In genomic region chr12:113030875-113031525, GRCh38 we compare ENCODE assay signal across 8 cellular contexts. TPM values are rescaled to one million over a fixed set of nuclear protein-coding genes. Genes with fewer than 3 reads are reported as not detected.
DNase-seq lines count a peak whose midpoint lies in the region; ATAC-seq and TF ChIP-seq lines count a peak whose summit lies in the region.

No MANE protein-coding gene starts in this region.

- no peak overlapping the region for H3K9ac ChIP-seq in SK-N-MC (ENCODE audit: insufficient read length)
- no peak overlapping the region for H3K9ac ChIP-seq in neural cell (ENCODE audit: low read length)

- peak; percentile 94 for TF ChIP-seq CTCF in neural cell (IDR thresholded peaks at IDR 0.05; ENCODE audit: poor library complexity, severe bottlenecking)

- peak; percentile 94 for TF ChIP-seq RAD21 in neural cell (conservative IDR thresholded peaks at IDR 0.05)

- H3F3A ChIP-seq in neural cell (ENCODE audit: insufficient read depth, low read length, poor library complexity, severe bottlenecking): no peaks in the 10 kb centered on the region

- no peaks in the 10 kb centered on the region for H3K36me3 ChIP-seq in SK-N-MC (ENCODE audit: insufficient read depth, low read length)
- no peaks in the 10 kb centered on the region for H3K36me3 ChIP-seq in neural cell (ENCODE audit: insufficient read depth, low read length)

- ATAC-seq in GM19324 (IDR thresholded peaks at IDR 0.05; ENCODE audit: low FRiP score, unreplicated experiment): no peak
- no peak for ATAC-seq in GM18909 (IDR thresholded peaks at IDR 0.05; ENCODE audit: poor library complexity, unreplicated experiment)
- ATAC-seq in HG03095 (IDR thresholded peaks at IDR 0.05; ENCODE audit: unreplicated experiment): no peak

- H3K9me3 ChIP-seq in SK-N-MC (ENCODE audit: low read depth, low read length) (no peaks in the 10 kb centered on the region), neural cell (ENCODE audit: low read length) (no peaks in the 10 kb centered on the region)

- no peaks in the 10 kb centered on the region for H3K79me2 ChIP-seq in neural cell (replicated peaks; ENCODE audit: insufficient read depth, low read length)

- H3K4me3 ChIP-seq in SK-N-MC: 0 out of 2 replicates have a peak overlapping the region, but pooled peaks have one; percentile 24
- H3K4me3 ChIP-seq in neural cell (ENCODE audit: low read length): no peak overlapping the region

- no peak overlapping the region for H3K4me2 ChIP-seq in neural cell (ENCODE audit: low read length)

- 0 out of 2 replicates have a peak overlapping the region, but pooled peaks have one; percentile 14 for H3K27ac ChIP-seq in SK-N-MC
- no peak overlapping the region for H3K27ac ChIP-seq in neural cell (ENCODE audit: low read length)

- peak overlapping the region; percentile 40 for H2AFZ ChIP-seq in neural cell (ENCODE audit: low read depth, low read length)

- H3K27me3 ChIP-seq in neural cell (ENCODE audit: insufficient read depth, low read depth, low read length): no peaks in the 10 kb centered on the region

- DNase-seq in GM03348 (ENCODE audit: low spot score): peak; percentile 81
- DNase-seq in NCI-H1092 (lab: John Stamatoyannopoulos, UW): peak; percentile 62
- DNase-seq in SK-N-MC (ENCODE audit: low read depth, low spot score): peak; percentile 76
- peak; percentile 74 for DNase-seq in fibroblast of peridontal ligament (ENCODE audit: extremely low read depth)

- H3K9me2 ChIP-seq in neural cell (ENCODE audit: insufficient read depth, low read length): no peaks in the 10 kb centered on the region

- no peaks in the 10 kb centered on the region for H4K20me1 ChIP-seq in neural cell (ENCODE audit: insufficient read depth)

- TF ChIP-seq EP300 in neural cell (conservative IDR thresholded peaks at IDR 0.05; ENCODE audit: poor library complexity, severe bottlenecking): no peak

TF ChIP-seq in neural cell, 6 proteins besides CTCF, POLR2A, EP300 and RAD21:
- TF ChIP-seq MXI1 (conservative IDR thresholded peaks at IDR 0.05; ENCODE audit: poor library complexity, severe bottlenecking) (peak; percentile 39), SMC3 (conservative IDR thresholded peaks at IDR 0.05; ENCODE audit: poor library complexity) (peak; percentile 98), POLR2AphosphoS5 (IDR thresholded peaks at IDR 0.05) (no peak)

RNA-seq across cellular contexts. Expression of gene DTX1, which starts 25.5 kb away (rescaled TPM):
- 30.7 and 42.8 TPM in 2 replicates for polyA plus RNA-seq in neural cell
- polyA minus RNA-seq in neural cell: 51.7 and 57.5 TPM in 2 replicates

RNA-seq across cellular contexts. Expression of gene OAS2, which starts 52.7 kb away (rescaled TPM):
- not detected in 2 replicates for polyA plus RNA-seq in neural cell
- polyA minus RNA-seq in neural cell: not detected in 2 replicates
